Comparison of ENCODE assay signal across 25 cellular contexts in genomic region chr16:8943001-8943763, GRCh38. TPM values are rescaled to one million over a fixed set of nuclear protein-coding genes. Genes with fewer than 3 reads are reported as not detected.
DNase-seq lines count a peak whose midpoint lies in the region; ATAC-seq, FAIRE-seq and TF ChIP-seq lines count a peak whose summit lies in the region.
"Had no signal": no experiment of that assay in that cellular context is flagged by ENCODE, and none has a peak within 500 bp of the region (broad histone marks: within the 10 kb centered on the region; RNA-seq: fewer than 3 reads in every experiment).

No MANE protein-coding gene starts in this region.

- H3K9me3 Mint-ChIP-seq in activated CD4-positive, alpha-beta T cell treated with anti-CD3 and anti-CD28 coated beads for 36 hours (ENCODE audit: low read depth) = no peaks in the 10 kb centered on the region
- H3K9me3 Mint-ChIP-seq in chondrocyte (ENCODE audit: low read depth) = no peaks in the 10 kb centered on the region
- H3K9me3 Mint-ChIP-seq: activated CD4-positive, alpha-beta T cell treated with anti-CD3 and anti-CD28 coated beads, Interleukin-2, amount 10 ng/mL, durations not matched to agents 24 days and 14 days; activated naive CD8-positive, alpha-beta T cell treated with anti-CD3 and anti-CD28 coated beads, Interleukin-2, amount 10 ng/mL, durations not matched to agents 7 days and 5 days; CD14-positive monocyte; neural crest cell had no signal

- no peak overlapping the region for H2BK120ac ChIP-seq in trophoblast cell (ENCODE audit: insufficient read depth, low read length, poor library complexity)

- H2BK5ac ChIP-seq in trophoblast cell (ENCODE audit: low read depth, low read length, poor library complexity) = no peak overlapping the region

- H3K36me3 ChIP-seq in MM.1S (replicated peaks; ENCODE audit: insufficient read depth, low read length) (no peaks in the 10 kb centered on the region), trophoblast cell (ENCODE audit: control insufficient read depth in 1 of 2, insufficient read depth in 2 of 2, low read length in 2 of 2) (no peaks in the 10 kb centered on the region), small intestine (ENCODE audit: control insufficient read depth in 2 of 2, insufficient read depth in 2 of 2, low read length in 2 of 2) (peaks cover 0 to 2% of the 10 kb centered on the region in 2 donors)
- H3K36me3 ChIP-seq: heart left ventricle, transverse colon had no signal

- CTCF ChIA-PET in activated CD4-positive, alpha-beta T cell treated with anti-CD3 and anti-CD28 coated beads for 36 hours (lab: Charles Lee) = interaction anchor here (0.5 to 0.9 kb wide), 4 partner anchors 9 to 194 kb away, joined by 3 read pairs; no protein-coding TSS in a partner anchor

- no peak overlapping the region for H2BK12ac ChIP-seq in trophoblast cell (ENCODE audit: low read length)

- H3K18ac ChIP-seq in trophoblast cell (ENCODE audit: low read length) = no peak overlapping the region

- no peaks in the 10 kb centered on the region for H3K79me1 ChIP-seq in trophoblast cell (ENCODE audit: low read length)

- no CpG with 5 or more reads among the region's 14 CpGs for WGBS in trophoblast cell (ENCODE audit: extremely low coverage, insufficient coverage, insufficient read length)
- 59 to 67% (median 65%) methylated on average over 14 of the region's 14 CpGs for WGBS in small intestine, 3 donors

- no peak overlapping the region for H3K27ac ChIP-seq in MM.1S (ENCODE audit: low read length)
- H3K27ac ChIP-seq in trophoblast cell (ENCODE audit: low read depth, low read length) = no peak overlapping the region
- no peak overlapping the region for H3K27ac ChIP-seq in small intestine (ENCODE audit: low read depth in 1 of 2, low read length in 1 of 2)
- H3K27ac ChIP-seq: A549, SK-N-MC had no signal

- no peak for FAIRE-seq in small intestine (lab: Jason Lieb, UNC)
- FAIRE-seq: A549, GM19239 had no signal

- no peak overlapping the region for H3K4me3 Mint-ChIP-seq in activated CD4-positive, alpha-beta T cell treated with anti-CD3 and anti-CD28 coated beads for 36 hours
- H3K4me3 Mint-ChIP-seq in chondrocyte (ENCODE audit: unreplicated experiment) = no peak overlapping the region
- H3K4me3 Mint-ChIP-seq: neural crest cell had no signal

- POLR2A ChIA-PET in activated CD4-positive, alpha-beta T cell treated with anti-CD3 and anti-CD28 coated beads for 36 hours (lab: Charles Lee) = interaction anchor here (0.6 kb wide), 1 partner anchor 17 kb away, joined by 3 read pairs; no protein-coding TSS in a partner anchor

- H4K12ac ChIP-seq in trophoblast cell (ENCODE audit: low read depth, low read length) = no peak overlapping the region

- intact Hi-C loops in activated CD4-positive, alpha-beta T cell treated with anti-CD3 and anti-CD28 coated beads for 36 hours (cut with DNase I, micrococcal nuclease) = no loop called here

- H3K27me3 ChIP-seq in MM.1S (replicated peaks; ENCODE audit: insufficient read depth, low read length) (no peaks in the 10 kb centered on the region), trophoblast cell (ENCODE audit: insufficient read depth, low read length) (no peaks in the 10 kb centered on the region), small intestine (ENCODE audit: control insufficient read depth in 2 of 2, insufficient read depth in 2 of 2, low read length in 2 of 2) (no peaks in the 10 kb centered on the region)
- H3K27me3 ChIP-seq: dorsolateral prefrontal cortex, heart left ventricle, transverse colon had no signal

- H3K79me2 ChIP-seq in MM.1S (ENCODE audit: low read length) (peaks cover 100% of the 10 kb centered on the region), trophoblast cell (ENCODE audit: control insufficient read depth, insufficient read depth, low read length, poor library complexity) (peaks cover 39% of the 10 kb centered on the region)

- H3F3A ChIP-seq in MM.1S (ENCODE audit: insufficient read depth, low read length) = peaks cover 29% of the 10 kb centered on the region

- no peak overlapping the region for H2AK5ac ChIP-seq in trophoblast cell (ENCODE audit: low read length)

- H2AFZ ChIP-seq in MM.1S (ENCODE audit: low read length) = no peak overlapping the region
- no peak overlapping the region for H2AFZ ChIP-seq in trophoblast cell (ENCODE audit: insufficient read depth, low read length, poor library complexity)

- H3K4me1 ChIP-seq in MM.1S (ENCODE audit: low read length) (peaks cover 68% of the 10 kb centered on the region), trophoblast cell (ENCODE audit: control insufficient read depth in 1 of 2, insufficient read depth in 2 of 2, low read length in 2 of 2) (no peaks in the 10 kb centered on the region), small intestine (ENCODE audit: control insufficient read depth in 2 of 2, insufficient read depth in 1 of 2, low read depth in 1 of 2, low read length in 1 of 2) (peaks cover 16 to 35% of the 10 kb centered on the region in 2 donors)

- no peak overlapping the region for H3K4me3 ChIP-seq in MM.1S (ENCODE audit: low read length)
- no peak overlapping the region for H3K4me3 ChIP-seq in trophoblast cell (ENCODE audit: low read depth, low read length)
- H3K4me3 ChIP-seq in small intestine (ENCODE audit: low read depth in 1 of 2, low read length in 2 of 2) = no peak overlapping the region
- H3K4me3 ChIP-seq: A549, SK-N-MC had no signal

- peaks cover 96% of the 10 kb centered on the region for H3K4me1 Mint-ChIP-seq in activated CD4-positive, alpha-beta T cell treated with anti-CD3 and anti-CD28 coated beads for 36 hours
- H3K4me1 Mint-ChIP-seq in chondrocyte (ENCODE audit: low read depth) = peaks cover 48% of the 10 kb centered on the region

- no peak overlapping the region for H3K14ac ChIP-seq in trophoblast cell (ENCODE audit: low read length)

- TF ChIP-seq CTCF in MM.1S (IDR thresholded peaks at IDR 0.05; ENCODE audit: low read length) (no peak), chondrocyte (IDR thresholded peaks at IDR 0.05) (no peak)

- no peak for DNase-seq in activated CD4-positive, alpha-beta T cell treated with anti-CD3 and anti-CD28 coated beads for 36 hours
- no peak for DNase-seq in activated CD4-positive, alpha-beta T cell treated with anti-CD3 and anti-CD28 coated beads, Interleukin-2, amount 50 U/mL, for 48 hours
- DNase-seq in MM.1S (no peak), chondrocyte (ENCODE audit: low spot score) (peak; percentile 33), trophoblast cell (no peak), EL (no peak), small intestine (no peak)
- DNase-seq: activated CD4-positive, alpha-beta T cell treated with anti-CD3 and anti-CD28 coated beads, Interleukin-2, amount 10 ng/mL, durations not matched to agents 24 days and 14 days; activated naive CD8-positive, alpha-beta T cell treated with anti-CD3 and anti-CD28 coated beads, Interleukin-2, amount 10 ng/mL, durations not matched to agents 7 days and 5 days; activated T-cell treated with anti-CD3 and anti-CD28 coated beads for 4 hours; dorsolateral prefrontal cortex; heart left ventricle; islet precursor cell; mesenchymal stem cell; NCI-H1694 treated with DMSO at 0.1 percent for 48 hours; NCI-H446 treated with DMSO at 0.1 percent for 48 hours; PC-3; stimulated activated naive CD4-positive, alpha-beta T cell; transverse colon had no signal

- no peaks in the 10 kb centered on the region for H3K9me3 ChIP-seq in MM.1S (replicated peaks; ENCODE audit: insufficient read depth, low read length)
- H3K9me3 ChIP-seq in trophoblast cell (ENCODE audit: insufficient read depth, low read depth, low read length) = no peaks in the 10 kb centered on the region
- H3K9me3 ChIP-seq in small intestine (ENCODE audit: control insufficient read depth, low read depth) = no peaks in the 10 kb centered on the region
- H3K9me3 ChIP-seq: A549, heart left ventricle, transverse colon had no signal

- no peaks in the 10 kb centered on the region for H3K9me2 ChIP-seq in MM.1S (replicated peaks; ENCODE audit: insufficient read depth, low read length)

- no peak overlapping the region for H4K8ac ChIP-seq in trophoblast cell (ENCODE audit: low read depth, low read length)

- H3K23ac ChIP-seq in trophoblast cell (ENCODE audit: low read length) = no peak overlapping the region

- peaks cover 6% of the 10 kb centered on the region for H3K36me3 Mint-ChIP-seq in activated CD4-positive, alpha-beta T cell treated with anti-CD3 and anti-CD28 coated beads for 36 hours (ENCODE audit: low read depth)
- H3K36me3 Mint-ChIP-seq in chondrocyte (ENCODE audit: low read depth) = no peaks in the 10 kb centered on the region
- H3K36me3 Mint-ChIP-seq: CD14-positive monocyte had no signal

- H3K4me2 ChIP-seq in MM.1S (ENCODE audit: low read depth, low read length) (peak overlapping the region; percentile 70; the same call in 1 of the 2 replicates), trophoblast cell (ENCODE audit: low read length) (no peak overlapping the region)
- H3K4me2 ChIP-seq: A549 had no signal

- no peak overlapping the region for H3K9ac ChIP-seq in MM.1S (ENCODE audit: low read length)
- H3K9ac ChIP-seq in trophoblast cell (ENCODE audit: low read length) = no peak overlapping the region

- H4K91ac ChIP-seq in trophoblast cell (ENCODE audit: low read depth, low read length) = no peak overlapping the region

- H3K27ac Mint-ChIP-seq in activated CD4-positive, alpha-beta T cell treated with anti-CD3 and anti-CD28 coated beads for 36 hours = peak overlapping the region; percentile 9
- no peak overlapping the region for H3K27ac Mint-ChIP-seq in chondrocyte (ENCODE audit: unreplicated experiment)

- H3K27me3 Mint-ChIP-seq in activated CD4-positive, alpha-beta T cell treated with anti-CD3 and anti-CD28 coated beads for 36 hours = no peaks in the 10 kb centered on the region
- H3K27me3 Mint-ChIP-seq in chondrocyte (ENCODE audit: low read depth) = no peaks in the 10 kb centered on the region
- H3K27me3 Mint-ChIP-seq: activated CD4-positive, alpha-beta T cell treated with anti-CD3 and anti-CD28 coated beads, Interleukin-2, amount 10 ng/mL, durations not matched to agents 24 days and 14 days; activated naive CD8-positive, alpha-beta T cell treated with anti-CD3 and anti-CD28 coated beads, Interleukin-2, amount 10 ng/mL, durations not matched to agents 7 days and 5 days had no signal

- no peak for ATAC-seq in activated CD4-positive, alpha-beta T cell treated with anti-CD3 and anti-CD28 coated beads for 36 hours
- no peak for ATAC-seq in HG03378 (IDR thresholded peaks at IDR 0.05; ENCODE audit: unreplicated experiment)
- ATAC-seq: A549, heart left ventricle, PC-3 had no signal

- peaks cover 97% of the 10 kb centered on the region for H4K20me1 ChIP-seq in MM.1S (ENCODE audit: insufficient read depth, low read length)

- peak overlapping the region; percentile 94 for H3K4ac ChIP-seq in trophoblast cell (ENCODE audit: low read depth, low read length)

RNA-seq across cellular contexts. Expression of gene USP7, which starts 20.5 kb away (rescaled TPM):
- 100 to 1,000 TPM; 165 to 198 TPM for total RNA-seq in activated CD4-positive, alpha-beta T cell treated with anti-CD3 and anti-CD28 coated beads for 36 hours
- 80.3 to 90.6 TPM (median 81.1 TPM) in 3 replicates for total RNA-seq in chondrocyte
- 53.5 and 56.4 TPM in 2 replicates for polyA plus RNA-seq in trophoblast cell (2013)
- polyA plus RNA-seq in small intestine = 10 to 100 TPM; 31.6 to 39.6 (median 32.4) TPM
